In the genomic region with DNA sequence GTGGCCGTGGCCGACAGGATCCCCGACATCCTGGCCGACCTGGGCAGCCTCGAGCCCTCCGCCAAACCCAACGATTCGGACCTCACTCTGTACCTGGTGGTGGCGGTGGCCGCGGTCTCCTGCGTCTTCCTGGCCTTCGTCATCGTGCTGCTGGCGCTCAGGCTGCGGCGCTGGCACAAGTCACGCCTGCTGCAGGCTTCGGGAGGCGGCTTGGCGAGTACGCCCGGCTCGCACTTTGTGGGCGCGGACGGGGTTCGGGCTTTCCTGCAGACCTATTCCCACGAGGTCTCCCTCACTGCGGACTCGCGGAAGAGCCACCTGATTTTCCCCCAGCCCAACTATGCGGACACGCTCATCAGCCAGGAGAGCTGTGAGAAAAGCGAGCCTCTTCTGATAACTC, we compare ENCODE assay signal across 4 cellular contexts. TPM values are rescaled to one million over a fixed set of nuclear protein-coding genes. Genes with fewer than 3 reads are reported as not detected.
"Had no signal": no experiment of that assay in that cellular context is flagged by ENCODE, and none has a peak within 500 bp of the region (broad histone marks: within the 10 kb centered on the region; RNA-seq: fewer than 3 reads in every experiment).

No MANE protein-coding gene starts in this region.

RNA-seq across cellular contexts. Expression of a gene that starts 2.4 kb away (rescaled TPM):
- total RNA-seq: hepatocyte had no signal
- polyA plus RNA-seq: hepatocyte; naive thymus-derived CD4-positive, alpha-beta T cell had no signal

RNA-seq across cellular contexts. Expression of a gene that starts 3.9 kb away (rescaled TPM):
- total RNA-seq: mononuclear cell had no signal
- polyA plus RNA-seq: immature natural killer cell; naive thymus-derived CD4-positive, alpha-beta T cell had no signal

RNA-seq across cellular contexts. Expression of a gene that starts 7.5 kb away (rescaled TPM):
- total RNA-seq: hepatocyte, mononuclear cell had no signal
- polyA plus RNA-seq: hepatocyte; immature natural killer cell; naive thymus-derived CD4-positive, alpha-beta T cell had no signal

RNA-seq across cellular contexts. Expression of a gene that starts 13.8 kb away (rescaled TPM):
- polyA plus RNA-seq: hepatocyte; immature natural killer cell; naive thymus-derived CD4-positive, alpha-beta T cell had no signal
